19 cellular contexts compared by ENCODE assay signal in the genomic region with DNA sequence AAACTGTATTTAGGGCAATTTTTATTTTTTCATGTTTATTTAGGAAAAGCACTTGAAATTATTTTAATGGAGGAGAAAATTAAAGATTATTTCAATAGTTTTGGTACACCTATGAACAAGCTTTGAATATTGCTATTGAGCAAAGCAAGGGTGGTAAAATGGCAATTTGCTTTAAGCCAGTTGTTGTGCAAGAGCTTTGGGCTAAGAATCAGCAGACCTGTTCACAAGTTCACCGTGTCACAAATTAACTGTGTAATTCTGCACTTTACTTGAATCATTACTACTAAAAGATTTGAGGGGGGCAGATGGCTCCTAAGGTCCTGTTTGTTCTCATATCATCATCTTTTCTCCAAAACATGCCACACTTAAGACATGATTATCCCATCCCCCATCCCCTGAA.
DNase-seq lines count a peak whose midpoint lies in the region; ATAC-seq, FAIRE-seq and TF ChIP-seq lines count a peak whose summit lies in the region.
"Had no signal": no experiment of that assay in that cellular context is flagged by ENCODE, and none has a peak within 500 bp of the region (broad histone marks: within the 10 kb centered on the region; RNA-seq: fewer than 3 reads in every experiment).

No MANE protein-coding gene starts in this region.

- H3K4me3 Mint-ChIP-seq in neural progenitor cell: no peak overlapping the region
- H3K4me3 Mint-ChIP-seq in stimulated activated memory B cell treated with anti-CD40 and anti-IgM and Interleukin-4, amounts not matched to agents 10 μg/mL and 1 μg/mL and 100 μg/mL, for 72 hours: no peak overlapping the region
- H3K4me3 Mint-ChIP-seq: CD4-positive, CD25-positive, alpha-beta regulatory T cell; HFFc6 had no signal

- no peaks in the 10 kb centered on the region for H3F3A ChIP-seq in neural progenitor cell (ENCODE audit: low read depth)

- POLR2A ChIA-PET in H1 (lab: Charles Lee; ENCODE audit: partially characterized antibody): no interaction called here

- no peaks in the 10 kb centered on the region for H3K9me3 ChIP-seq in H1 (ENCODE audit: insufficient read depth in 2 of 2, low read depth in 1 of 2, low read length in 1 of 2)
- H3K9me3 ChIP-seq in pancreas: no peaks in the 10 kb centered on the region
- H3K9me3 ChIP-seq in neural progenitor cell (ENCODE audit: low read depth): no peaks in the 10 kb centered on the region
- H3K9me3 ChIP-seq: BLaER1 treated with 17β-estradiol and CSF1 and Interleukin-3, amounts not matched to agents 10 nM and 100 nM had no signal

- H2BK15ac ChIP-seq in H1 (ENCODE audit: low read length): no peak overlapping the region

- H3K27me3 ChIP-seq in H1 (replicated peaks in 1 of 4; ENCODE audit: control insufficient read depth in 3 of 4, extremely low read depth in 1 of 4, insufficient read depth in 3 of 4, low read length in 3 of 4) (no peaks in the 10 kb centered on the region), pancreas (no peaks in the 10 kb centered on the region), neural progenitor cell (no peaks in the 10 kb centered on the region)
- H3K27me3 ChIP-seq: BLaER1 treated with 17β-estradiol and CSF1 and Interleukin-3, amounts not matched to agents 10 nM and 100 nM had no signal

- no peak for TF ChIP-seq POLR2A in H1 (IDR thresholded peaks at IDR 0.05; ENCODE audit: control extremely low read depth in 1 of 2, low read depth in 2 of 2, low read length in 2 of 2)

- no peaks in the 10 kb centered on the region for H3K23me2 ChIP-seq in H1 (ENCODE audit: low read depth, low read length)

- H3K36me3 ChIP-seq in H1 (ENCODE audit: control insufficient read depth in 2 of 4, insufficient read depth in 4 of 4, low read length in 3 of 4) (no peaks in the 10 kb centered on the region), pancreas (no peaks in the 10 kb centered on the region), neural progenitor cell (no peaks in the 10 kb centered on the region)
- H3K36me3 ChIP-seq: BLaER1 treated with 17β-estradiol and CSF1 and Interleukin-3, amounts not matched to agents 10 nM and 100 nM had no signal

- H3K27ac Mint-ChIP-seq in neural progenitor cell: no peak overlapping the region
- H3K27ac Mint-ChIP-seq in stimulated activated memory B cell treated with anti-CD40 and anti-IgM and Interleukin-4, amounts not matched to agents 10 μg/mL and 1 μg/mL and 100 μg/mL, for 72 hours: no peak overlapping the region
- H3K27ac Mint-ChIP-seq: CD4-positive, CD25-positive, alpha-beta regulatory T cell; HFFc6 had no signal

- H3K4me2 ChIP-seq in H1 (ENCODE audit: insufficient read depth in 1 of 2, low read depth in 2 of 2, low read length in 2 of 2) (no peak overlapping the region), neural progenitor cell (no peak overlapping the region)
- H3K4me2 ChIP-seq: BLaER1 treated with 17β-estradiol and CSF1 and Interleukin-3, amounts not matched to agents 10 nM and 100 nM had no signal

- no peak overlapping the region for H3K23ac ChIP-seq in H1 (ENCODE audit: insufficient read length)

- no peak overlapping the region for H2BK20ac ChIP-seq in H1 (ENCODE audit: low read length)

- no peak overlapping the region for H2BK5ac ChIP-seq in H1 (ENCODE audit: low read depth, low read length)

- 90% methylated on average over 1 of the region's 1 CpG; no CpG with 5 or more reads in 1 of the 2 experiments for WGBS in H1 (ENCODE audit: extremely low coverage in 1 of 2, insufficient coverage in 1 of 2, insufficient read length in 1 of 2, insufficient replicate concordance in 2 of 2, low coverage in 1 of 2, low lambda C conversion rate in 2 of 2, missing lambda C conversion rate in 1 of 2), 2 experiments
- 15 to 25% methylated on average over 1 of the region's 1 CpG for WGBS in pancreas, 2 donors

- peak in 3 of 4 donors; percentile 28 to 48 (median 30) for ATAC-seq in pancreas
- ATAC-seq in stimulated activated memory B cell treated with anti-CD40 and anti-IgM and Interleukin-4, amounts not matched to agents 10 μg/mL and 1 μg/mL and 100 μg/mL, for 72 hours: no peak
- ATAC-seq: K562 had no signal

- H3K27ac ChIP-seq in H1 (ENCODE audit: low read depth, low read length) (no peak overlapping the region), pancreas (no peak overlapping the region), neural progenitor cell (no peak overlapping the region)
- H3K27ac ChIP-seq: BLaER1 treated with 17β-estradiol and CSF1 and Interleukin-3, amounts not matched to agents 10 nM and 100 nM had no signal

- H2BK120ac ChIP-seq in H1 (replicated peaks; ENCODE audit: low read depth, low read length): no peak overlapping the region

- H3K4me1 ChIP-seq in H1 (replicated peaks in 1 of 4; ENCODE audit: control insufficient read depth in 3 of 4, insufficient read depth in 4 of 4, low read length in 3 of 4) (no peaks in the 10 kb centered on the region; a peak in 1 of 7 replicates), pancreas (peaks cover 0 to 7% (median 0%) of the 10 kb centered on the region in 3 donors), neural progenitor cell (peaks cover 14% of the 10 kb centered on the region)

- CTCF ChIA-PET in H1 (lab: Charles Lee; ENCODE audit: partially characterized antibody): no interaction called here

- H2AFZ ChIP-seq in H1 (ENCODE audit: low read length): 0 out of 2 replicates have a peak overlapping the region, but pooled peaks have one; percentile 23
- H2AFZ ChIP-seq in neural progenitor cell (replicated peaks): no peak overlapping the region

- H3K18ac ChIP-seq in H1 (ENCODE audit: extremely low read depth, low read length): no peak overlapping the region

- TF ChIP-seq RAD21 in Ishikawa (IDR thresholded peaks at IDR 0.05; ENCODE audit: low read depth) (no peak), H1 (IDR thresholded peaks at IDR 0.05 in 1 of 2, conservative IDR thresholded peaks at IDR 0.05 in 1 of 2; ENCODE audit: low read depth in 2 of 2, low read length in 2 of 2) (no peak)

- H4K91ac ChIP-seq in H1 (replicated peaks; ENCODE audit: insufficient read length, low read length): no peak overlapping the region

- no peak for FAIRE-seq in H1 (lab: Jason Lieb, UNC)
- no peak for FAIRE-seq in pancreas (lab: Jason Lieb, UNC)
- FAIRE-seq: G401.6, HTR-8/SVneo, K562 had no signal

- H3K14ac ChIP-seq in H1 (ENCODE audit: insufficient read length): no peak overlapping the region

- H3K79me2 ChIP-seq in H1 (ENCODE audit: control insufficient read depth in 1 of 2, insufficient read depth in 2 of 2, low read length in 2 of 2) (no peaks in the 10 kb centered on the region), neural progenitor cell (ENCODE audit: low read depth) (no peaks in the 10 kb centered on the region)

- intact Hi-C loops in pancreas (cut with DNase I): no loop called here

- H3K4me1 Mint-ChIP-seq in neural progenitor cell: peaks cover 22% of the 10 kb centered on the region
- no peaks in the 10 kb centered on the region for H3K4me1 Mint-ChIP-seq in stimulated activated memory B cell treated with anti-CD40 and anti-IgM and Interleukin-4, amounts not matched to agents 10 μg/mL and 1 μg/mL and 100 μg/mL, for 72 hours
- H3K4me1 Mint-ChIP-seq: CD4-positive, CD25-positive, alpha-beta regulatory T cell had no signal

- H3K9ac ChIP-seq in H1 (replicated peaks in 1 of 4; ENCODE audit: extremely low read depth in 1 of 4, low read depth in 3 of 4, low read length in 3 of 4) (no peak overlapping the region), neural progenitor cell (no peak overlapping the region)
- H3K9ac ChIP-seq: BLaER1 treated with 17β-estradiol and CSF1 and Interleukin-3, amounts not matched to agents 10 nM and 100 nM had no signal

- TF ChIP-seq CTCF in GM12865 (IDR thresholded peaks at IDR 0.05; ENCODE audit: insufficient read depth, low read depth, low read length, missing control alignments): no peak
- TF ChIP-seq CTCF in H1 (IDR thresholded peaks at IDR 0.05; ENCODE audit: control extremely low read depth in 1 of 3, insufficient read depth in 1 of 3, low read depth in 1 of 3, low read length in 3 of 3): no peak
- no peak for TF ChIP-seq CTCF in pancreas (IDR thresholded peaks at IDR 0.05)
- no peak for TF ChIP-seq CTCF in neural progenitor cell (IDR thresholded peaks at IDR 0.05)

- H3K9me3 Mint-ChIP-seq in neural progenitor cell: peaks cover 5% of the 10 kb centered on the region
- H3K9me3 Mint-ChIP-seq in stimulated activated memory B cell treated with anti-CD40 and anti-IgM and Interleukin-4, amounts not matched to agents 10 μg/mL and 1 μg/mL and 100 μg/mL, for 72 hours: no peaks in the 10 kb centered on the region

- H3K4me3 ChIP-seq in GM12865 (ENCODE audit: low read depth, low read length) (no peak overlapping the region), H1 (ENCODE audit: extremely low read depth in 1 of 4, insufficient read depth in 2 of 4, low read depth in 3 of 4, low read length in 4 of 4) (no peak overlapping the region), pancreas (no peak overlapping the region), neural progenitor cell (no peak overlapping the region)
- H3K4me3 ChIP-seq: BLaER1 treated with 17β-estradiol and CSF1 and Interleukin-3, amounts not matched to agents 10 nM and 100 nM; K562 had no signal

- H2AK5ac ChIP-seq in H1 (ENCODE audit: low read depth, low read length): no peak overlapping the region

- H4K20me1 ChIP-seq in H1 (replicated peaks in 1 of 2; ENCODE audit: control insufficient read depth in 1 of 2, insufficient read depth in 2 of 2, low read length in 2 of 2): no peaks in the 10 kb centered on the region
- no peaks in the 10 kb centered on the region for H4K20me1 ChIP-seq in neural progenitor cell (ENCODE audit: low read depth)
- H4K20me1 ChIP-seq: BLaER1 treated with 17β-estradiol and CSF1 and Interleukin-3, amounts not matched to agents 10 nM and 100 nM had no signal

- H3K27me3 Mint-ChIP-seq in neural progenitor cell (ENCODE audit: insufficient read depth, low read depth): peaks cover 4% of the 10 kb centered on the region
- H3K27me3 Mint-ChIP-seq in stimulated activated memory B cell treated with anti-CD40 and anti-IgM and Interleukin-4, amounts not matched to agents 10 μg/mL and 1 μg/mL and 100 μg/mL, for 72 hours: no peaks in the 10 kb centered on the region
- H3K27me3 Mint-ChIP-seq: CD4-positive, CD25-positive, alpha-beta regulatory T cell had no signal

- no peak overlapping the region for H4K8ac ChIP-seq in H1 (ENCODE audit: extremely low read depth, insufficient read depth, low read length)

- H3K79me1 ChIP-seq in H1 (ENCODE audit: low read depth, low read length): no peaks in the 10 kb centered on the region

- no peak overlapping the region for H3K4ac ChIP-seq in H1 (replicated peaks; ENCODE audit: insufficient read length, low read depth, low read length)

- no peak overlapping the region for H3K56ac ChIP-seq in H1 (replicated peaks; ENCODE audit: insufficient read length, low read depth, low read length)

- peak; percentile 5 for DNase-seq in GM12865 (ENCODE audit: low read depth)
- no peak for DNase-seq in H1 (ENCODE audit: low read depth in 1 of 2, low spot score in 2 of 2)
- no peak for DNase-seq in pancreas
- no peak for DNase-seq in GF-D8 (lab: John Stamatoyannopoulos, UW)
- no peak for DNase-seq in neural progenitor cell (ENCODE audit: low spot score)
- DNase-seq: ACHN; Calu3; CD4-positive, CD25-positive, alpha-beta regulatory T cell; DMS79 treated with DMSO at 0.1 percent for 48 hours; EL; GOT3; HCEC 1CT; HFFc6 had no signal

- H2BK12ac ChIP-seq in H1 (ENCODE audit: low read depth, low read length): no peak overlapping the region

- no peak for TF ChIP-seq EP300 in Ishikawa (IDR thresholded peaks at IDR 0.05; ENCODE audit: borderline replicate concordance)
- TF ChIP-seq EP300 in H1 (IDR thresholded peaks at IDR 0.05; ENCODE audit: borderline replicate concordance in 1 of 2, low read depth in 2 of 2, low read length in 2 of 2): no peak

- no peak overlapping the region for H4K5ac ChIP-seq in H1 (ENCODE audit: insufficient read length, low read depth, low read length)

- H3K36me3 Mint-ChIP-seq in neural progenitor cell: no peaks in the 10 kb centered on the region
- H3K36me3 Mint-ChIP-seq in stimulated activated memory B cell treated with anti-CD40 and anti-IgM and Interleukin-4, amounts not matched to agents 10 μg/mL and 1 μg/mL and 100 μg/mL, for 72 hours: no peaks in the 10 kb centered on the region
- H3K36me3 Mint-ChIP-seq: CD4-positive, CD25-positive, alpha-beta regulatory T cell had no signal
